In genomic region chrX:49838374-49838773, GRCh38 we compare ENCODE assay signal across 8 cellular contexts. TPM values are rescaled to one million over a fixed set of nuclear protein-coding genes. Genes with fewer than 3 reads are reported as not detected.
DNase-seq lines count a peak whose midpoint lies in the region; ATAC-seq and TF ChIP-seq lines count a peak whose summit lies in the region.

No MANE protein-coding gene starts in this region.

- no peaks in the 10 kb centered on the region for H3K4me1 ChIP-seq in uterus

- CTCF ChIA-PET in AG04449 (lab: Yijun Ruan, JAX) (interaction anchor here (0.9 to 1.7 kb wide), 6 partner anchors 9 to 646 kb away, joined by 3 to 8 read pairs (median 4); partner anchors contain the start of gene USP27X), GM10248 (lab: Yijun Ruan, JAX) (interaction anchor here (1.0 to 2.0 kb wide), 6 partner anchors 9 to 646 kb away, joined by 3 to 6 read pairs (median 4); partner anchors contain the start of gene CCNB3)

- peaks cover 0 to 7% of the 10 kb centered on the region in 2 donors for H3K27me3 ChIP-seq in uterus

- no peak for DNase-seq in AG04449 (ENCODE audit: low read depth, low spot score)
- peak; percentile 28 for DNase-seq in GM10248 (ENCODE audit: extremely low spot score)
- peak; percentile 5 for DNase-seq in HT1080 (ENCODE audit: low read depth)
- DNase-seq in SW480 (ENCODE audit: low spot score) = peak; percentile 37
- peak; percentile 41 for DNase-seq in iPS-NIHi7 (ENCODE audit: extremely low spot score)
- peak in 1 of 2 donors; percentile 21 for DNase-seq in uterus
- no peak for DNase-seq in activated T-helper 2 cell treated with anti-CD3 and anti-CD28 coated beads, Interferon-gamma antibody, Interleukin-2, Interleukin-4, amounts not matched to agents 10 μg/mL and 5 μg/mL and 100 μg/mL, durations not matched to agents 14 hours and 24 hours and 36 hours (ENCODE audit: low spot score)

- no peaks in the 10 kb centered on the region for H3K27me3 Mint-ChIP-seq in activated T-helper 2 cell treated with anti-CD3 and anti-CD28 coated beads, Interferon-gamma antibody, Interleukin-2, Interleukin-4, amounts not matched to agents 10 μg/mL and 5 μg/mL and 100 μg/mL, durations not matched to agents 14 hours and 24 hours and 36 hours (ENCODE audit: low read depth)

- no peaks in the 10 kb centered on the region for H3K4me1 Mint-ChIP-seq in activated T-helper 2 cell treated with anti-CD3 and anti-CD28 coated beads, Interferon-gamma antibody, Interleukin-2, Interleukin-4, amounts not matched to agents 10 μg/mL and 5 μg/mL and 100 μg/mL, durations not matched to agents 14 hours and 24 hours and 36 hours (ENCODE audit: low read depth)

- H3K4me3 ChIP-seq in AG04449 (ENCODE audit: low read depth, low read length) (no peak overlapping the region), uterus (no peak overlapping the region)

- no peaks in the 10 kb centered on the region for H3K36me3 Mint-ChIP-seq in activated T-helper 2 cell treated with anti-CD3 and anti-CD28 coated beads, Interferon-gamma antibody, Interleukin-2, Interleukin-4, amounts not matched to agents 10 μg/mL and 5 μg/mL and 100 μg/mL, durations not matched to agents 14 hours and 24 hours and 36 hours (ENCODE audit: low read depth)

- TF ChIP-seq CTCF in AG04449 (IDR thresholded peaks at IDR 0.05; ENCODE audit: insufficient read depth, low read length, missing control alignments) (peak; percentile 35), GM10248 (IDR thresholded peaks at IDR 0.05; ENCODE audit: control extremely low read depth, extremely low read depth, low read depth, missing control alignments) (peak; percentile 57), uterus (IDR thresholded peaks at IDR 0.05) (peak; percentile 50 to 64 (median 56))

- no peak for ATAC-seq in HG03469 (IDR thresholded peaks at IDR 0.05; ENCODE audit: unreplicated experiment)

- no peak for TF ChIP-seq POLR2A in uterus (IDR thresholded peaks at IDR 0.05)

- intact Hi-C loops in uterus (cut with DNase I; ENCODE audit: low total_unique reads) = no loop called here
- intact Hi-C loops in activated T-helper 2 cell treated with anti-CD3 and anti-CD28 coated beads, Interferon-gamma antibody, Interleukin-2, Interleukin-4, amounts not matched to agents 10 μg/mL and 5 μg/mL and 100 μg/mL, durations not matched to agents 14 hours and 24 hours and 36 hours (cut with micrococcal nuclease) = no loop called here

- POLR2A ChIA-PET in AG04449 (lab: Yijun Ruan, JAX) (no interaction called here), GM10248 (lab: Yijun Ruan, JAX) (no interaction called here)

- no peaks in the 10 kb centered on the region for H3K36me3 ChIP-seq in uterus

- H3K9me3 ChIP-seq in uterus = no peaks in the 10 kb centered on the region

- H3K27ac ChIP-seq in uterus = no peak overlapping the region

- H3K9me3 Mint-ChIP-seq in activated T-helper 2 cell treated with anti-CD3 and anti-CD28 coated beads, Interferon-gamma antibody, Interleukin-2, Interleukin-4, amounts not matched to agents 10 μg/mL and 5 μg/mL and 100 μg/mL, durations not matched to agents 14 hours and 24 hours and 36 hours = no peaks in the 10 kb centered on the region

- H3K4me3 Mint-ChIP-seq in activated T-helper 2 cell treated with anti-CD3 and anti-CD28 coated beads, Interferon-gamma antibody, Interleukin-2, Interleukin-4, amounts not matched to agents 10 μg/mL and 5 μg/mL and 100 μg/mL, durations not matched to agents 14 hours and 24 hours and 36 hours (ENCODE audit: low read depth) = no peak overlapping the region

- no peak overlapping the region for H3K27ac Mint-ChIP-seq in activated T-helper 2 cell treated with anti-CD3 and anti-CD28 coated beads, Interferon-gamma antibody, Interleukin-2, Interleukin-4, amounts not matched to agents 10 μg/mL and 5 μg/mL and 100 μg/mL, durations not matched to agents 14 hours and 24 hours and 36 hours

RNA-seq across cellular contexts. Expression of gene PAGE4, which starts 9.3 kb away (rescaled TPM):
- not detected in 2 replicates for total RNA-seq in HT1080 (2014; rRNA removed; shearing (Covaris generic))
- not detected in 2 replicates for polyA plus RNA-seq in HT1080 (2015; cell fraction: cytosol; rRNA removed)
- not detected in 2 replicates for polyA plus RNA-seq in HT1080 (2015; cell fraction: nucleus; rRNA removed)
- total RNA-seq in uterus = 10 to 100 TPM in 1 of 4 donors, 1 to 10 TPM in 1, not detected in 2; 1.5 to 77.2 TPM
- total RNA-seq in activated T-helper 2 cell treated with anti-CD3 and anti-CD28 coated beads, Interferon-gamma antibody, Interleukin-2, Interleukin-4, amounts not matched to agents 10 μg/mL and 5 μg/mL and 100 μg/mL, durations not matched to agents 14 hours and 24 hours and 36 hours = not detected in 2 replicates

RNA-seq across cellular contexts. Expression of gene USP27X, which starts 40.9 kb away (rescaled TPM):
- total RNA-seq in HT1080 (2014; rRNA removed; shearing (Covaris generic)) = 1.4 and 1.9 TPM in 2 replicates
- 1.6 and 1.9 TPM in 2 replicates for polyA plus RNA-seq in HT1080 (2015; cell fraction: cytosol; rRNA removed)
- polyA plus RNA-seq in HT1080 (2015; cell fraction: nucleus; rRNA removed) = 1.2 and 1.3 TPM in 2 replicates
- 10 to 100 TPM in 1 of 4 donors, 1 to 10 TPM in 2, under 1 TPM in 1; 0.59 to 15.6 (median 4.1) TPM for total RNA-seq in uterus
- 1.7 TPM in 2 replicates for total RNA-seq in activated T-helper 2 cell treated with anti-CD3 and anti-CD28 coated beads, Interferon-gamma antibody, Interleukin-2, Interleukin-4, amounts not matched to agents 10 μg/mL and 5 μg/mL and 100 μg/mL, durations not matched to agents 14 hours and 24 hours and 36 hours

Comparison
In these comparisons a context has a peak if more than half of its experiments do, and no peak if none do; other contexts are left out.
1. DNase-seq: peak in GM10248 (single experiment), HT1080 (single experiment), SW480 (single experiment) and iPS-NIHi7 (single experiment); none in AG04449 (single experiment) and activated T-helper 2 cell treated with anti-CD3 and anti-CD28 coated beads, Interferon-gamma antibody, Interleukin-2, Interleukin-4, amounts not matched to agents 10 μg/mL and 5 μg/mL and 100 μg/mL, durations not matched to agents 14 hours and 24 hours and 36 hours (single experiment).
2. Peak in every context shown above with its lines, with median percentiles within 50 percentile points of each other: CTCF ChIP-seq.